Comparison of ENCODE assay signal across 16 cellular contexts in the genomic region with DNA sequence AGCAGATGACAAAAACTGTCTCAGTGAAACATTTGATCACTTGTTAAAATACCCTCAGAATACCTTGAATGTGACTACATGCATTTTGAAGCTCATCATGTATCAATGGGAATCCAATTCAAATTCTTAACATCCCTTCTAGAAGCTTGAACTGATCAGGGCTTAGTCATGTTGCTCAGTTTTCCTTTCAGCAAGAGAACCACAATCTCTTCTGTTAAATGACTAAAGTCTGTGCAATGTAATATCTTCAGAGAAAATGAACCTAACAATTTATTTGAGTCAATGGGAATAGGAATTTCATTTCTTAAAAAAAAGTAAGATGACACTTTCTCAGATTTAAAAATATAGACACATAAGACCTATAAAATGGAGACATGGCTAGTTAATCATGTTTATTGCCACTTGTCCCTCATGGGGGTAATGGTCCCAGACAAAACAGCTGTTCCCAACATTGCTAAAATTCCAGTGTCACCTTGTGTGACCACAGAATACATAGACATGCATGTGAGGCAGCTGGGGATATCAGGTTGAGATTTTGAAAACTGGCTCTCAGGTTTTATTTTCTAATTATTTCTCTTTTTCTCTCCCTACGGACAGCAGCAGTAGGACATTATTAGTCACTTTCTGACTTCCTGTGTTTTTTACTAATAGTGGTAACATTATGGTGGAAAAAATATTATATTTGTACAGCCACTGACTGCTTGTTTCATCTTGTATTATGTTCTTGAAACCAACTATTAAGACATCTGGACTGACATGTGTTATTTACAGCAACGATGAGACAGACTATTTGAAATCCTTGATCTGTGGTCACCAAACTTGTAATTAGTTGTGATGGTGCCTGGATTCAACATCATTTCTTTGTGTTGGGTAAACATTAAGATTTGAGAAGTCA.
DNase-seq lines count a peak whose midpoint lies in the region; ATAC-seq and TF ChIP-seq lines count a peak whose summit lies in the region.
"Had no signal": no experiment of that assay in that cellular context is flagged by ENCODE, and none has a peak within 500 bp of the region (broad histone marks: within the 10 kb centered on the region; RNA-seq: fewer than 3 reads in every experiment).

No MANE protein-coding gene starts in this region.

- dilution Hi-C loops in IMR-90 (cut with HindIII; ENCODE audit: low sequenced_read_pairs, unreplicated experiment): no loop called here

- H3K27me3 ChIP-seq in IMR-90 (ENCODE audit: control insufficient read depth, insufficient read depth, low read length): no peaks in the 10 kb centered on the region
- H3K27me3 ChIP-seq: breast epithelium, right atrium auricular region had no signal

- no peaks in the 10 kb centered on the region for H3K9me1 ChIP-seq in IMR-90 (ENCODE audit: insufficient read depth, low read length)

- POLR2A ChIA-PET in IMR-90 (lab: Charles Lee; ENCODE audit: unreplicated experiment): no interaction called here

- H3K23ac ChIP-seq in IMR-90 (ENCODE audit: low read depth, low read length): no peak overlapping the region

- H3K36me3 ChIP-seq in IMR-90 (ENCODE audit: control insufficient read depth, insufficient read depth, low read length): no peaks in the 10 kb centered on the region
- H3K36me3 ChIP-seq: breast epithelium, right atrium auricular region had no signal

- intact Hi-C loops in IMR-90 (cut with micrococcal nuclease): no loop called here

- H2AK9ac ChIP-seq in IMR-90 (replicated peaks; ENCODE audit: low read depth, low read length, poor library complexity): no peak overlapping the region

- no peak overlapping the region for H4K91ac ChIP-seq in IMR-90 (ENCODE audit: insufficient read depth, low read depth, low read length)

- no CpG with 5 or more reads among the region's 2 CpGs for WGBS in IMR-90 (ENCODE audit: extremely low coverage in 2 of 2, insufficient read length in 1 of 2), 2 experiments

- no peaks in the 10 kb centered on the region for H4K20me1 ChIP-seq in IMR-90 (ENCODE audit: insufficient read depth, low read length)

- H3K14ac ChIP-seq in IMR-90 (replicated peaks; ENCODE audit: low read depth, low read length): no peak overlapping the region

- in situ Hi-C loops in IMR-90 (cut with MboI; ENCODE audit: low sequenced_read_pairs): loop anchor here (10.0 to 25.0 kb wide), 2 partner anchors 273 to 366 kb away; no protein-coding TSS in a partner anchor

- BruUV-seq in IMR-90 (replicated peaks; lab: Mats Ljungman, UMichigan): no TSS peak

- no peak overlapping the region for H2BK120ac ChIP-seq in IMR-90 (ENCODE audit: low read depth, low read length)

- TF ChIP-seq POLR2A in IMR-90 (IDR thresholded peaks at IDR 0.05; ENCODE audit: low read depth, low read length): no peak

- no peak overlapping the region for H2BK15ac ChIP-seq in IMR-90 (ENCODE audit: low read depth, low read length)

- ATAC-seq in GM21786 (IDR thresholded peaks at IDR 0.05; ENCODE audit: unreplicated experiment) (peak; percentile 38), IMR-90 (ENCODE audit: low read depth) (no peak)
- ATAC-seq: effector memory CD8-positive, alpha-beta T cell; naive thymus-derived CD4-positive, alpha-beta T cell; Panc1; stimulated activated naive CD8-positive, alpha-beta T cell treated with anti-CD3 and anti-CD28 coated beads, Interleukin-15, Interleukin-2, amounts not matched to agents 100 U/mL and 50 U/mL, for 24 hours had no signal

- no peak overlapping the region for H3K56ac ChIP-seq in IMR-90 (ENCODE audit: extremely low read depth, insufficient read depth, low read length)

- H3K4ac ChIP-seq in IMR-90 (ENCODE audit: low read depth, low read length): no peak overlapping the region

- H2BK5ac ChIP-seq in IMR-90 (ENCODE audit: low read depth, low read length, poor library complexity, severe bottlenecking): no peak overlapping the region

- no peaks in the 10 kb centered on the region for H3K9me3 ChIP-seq in IMR-90 (ENCODE audit: control insufficient read depth, insufficient read depth, low read length)
- H3K9me3 ChIP-seq: breast epithelium, right atrium auricular region had no signal

- no peak overlapping the region for H4K5ac ChIP-seq in IMR-90 (ENCODE audit: low read depth, low read length)

- no peak for TF ChIP-seq CTCF in IMR-90 (conservative IDR thresholded peaks at IDR 0.05; ENCODE audit: low read depth, low read length)

- no peak overlapping the region for H3K18ac ChIP-seq in IMR-90 (ENCODE audit: low read depth, low read length)

- no peak overlapping the region for H2AK5ac ChIP-seq in IMR-90 (ENCODE audit: low read depth, low read length)

- H2BK20ac ChIP-seq in IMR-90 (ENCODE audit: low read depth, low read length): no peak overlapping the region

- no peak overlapping the region for H3K4me2 ChIP-seq in IMR-90 (ENCODE audit: low read depth, low read length)

- TF ChIP-seq RAD21 in IMR-90 (IDR thresholded peaks at IDR 0.05; ENCODE audit: low read length): no peak

- no peak overlapping the region for H3K4me3 ChIP-seq in IMR-90 (ENCODE audit: insufficient read depth, low read depth, low read length)
- H3K4me3 ChIP-seq: breast epithelium, right atrium auricular region had no signal

- H4K8ac ChIP-seq in IMR-90 (ENCODE audit: low read depth in 2 of 2, low read length in 2 of 2): no peak overlapping the region

- no peaks in the 10 kb centered on the region for H3K4me1 ChIP-seq in IMR-90 (ENCODE audit: control insufficient read depth, insufficient read depth, low read length)
- H3K4me1 ChIP-seq: breast epithelium, right atrium auricular region had no signal

- CTCF ChIA-PET in IMR-90 (lab: Yijun Ruan, JAX): no interaction called here

- no peak overlapping the region for H2AFZ ChIP-seq in IMR-90 (replicated peaks; ENCODE audit: low read length, poor library complexity)

- DNase-seq in ELR (ENCODE audit: low read depth) (peak; percentile 44), IMR-90 (peak; percentile 1), glomerular visceral epithelial cell (ENCODE audit: extremely low spot score) (peak; percentile 10), SHP77 treated with DMSO at 0.1 percent for 48 hours (lab: John Stamatoyannopoulos, UW) (no peak), NCI-H1930 (lab: John Stamatoyannopoulos, UW) (no peak), NCI-H526 (lab: John Stamatoyannopoulos, UW) (no peak), COLO668 (lab: John Stamatoyannopoulos, UW; ENCODE audit: unreplicated experiment) (no peak)
- DNase-seq: activated CD4-positive, alpha-beta memory T cell treated with anti-CD3 and anti-CD28 coated beads for 36 hours; effector memory CD8-positive, alpha-beta T cell; naive thymus-derived CD4-positive, alpha-beta T cell; stimulated activated CD4-positive, alpha-beta T cell treated with anti-CD3 and anti-CD28 coated beads, Interleukin-4, amount 100 ng/mL, for 4 hours; stimulated activated naive CD8-positive, alpha-beta T cell treated with anti-CD3 and anti-CD28 coated beads, Interleukin-15, Interleukin-2, amounts not matched to agents 100 U/mL and 50 U/mL, for 24 hours had no signal

- no peak overlapping the region for H3K27ac ChIP-seq in IMR-90 (ENCODE audit: insufficient read depth, low read length)
- H3K27ac ChIP-seq: breast epithelium, right atrium auricular region had no signal

- no peak overlapping the region for H3K9ac ChIP-seq in IMR-90 (ENCODE audit: low read depth, low read length)

- no peaks in the 10 kb centered on the region for H3K79me1 ChIP-seq in IMR-90 (ENCODE audit: low read depth in 1 of 2, low read length in 2 of 2)

TF ChIP-seq in IMR-90, 13 proteins besides CTCF, POLR2A, EP300 and RAD21:
- TF ChIP-seq, protein P1, sequence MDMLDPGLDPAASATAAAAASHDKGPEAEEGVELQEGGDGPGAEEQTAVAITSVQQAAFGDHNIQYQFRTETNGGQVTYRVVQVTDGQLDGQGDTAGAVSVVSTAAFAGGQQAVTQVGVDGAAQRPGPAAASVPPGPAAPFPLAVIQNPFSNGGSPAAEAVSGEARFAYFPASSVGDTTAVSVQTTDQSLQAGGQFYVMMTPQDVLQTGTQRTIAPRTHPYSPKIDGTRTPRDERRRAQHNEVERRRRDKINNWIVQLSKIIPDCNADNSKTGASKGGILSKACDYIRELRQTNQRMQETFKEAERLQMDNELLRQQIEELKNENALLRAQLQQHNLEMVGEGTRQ (IDR thresholded peaks at IDR 0.05; ENCODE audit: low read depth, low read length): no peak
- TF ChIP-seq MAFK (IDR thresholded peaks at IDR 0.05; ENCODE audit: low read depth, low read length) (no peak), MAZ (IDR thresholded peaks at IDR 0.05; ENCODE audit: borderline replicate concordance, low read depth, low read length) (no peak)

Comparison
In these comparisons a context has a peak if more than half of its experiments do, and no peak if none do; other contexts are left out.
1. DNase-seq: peak in ELR (single experiment), IMR-90 (single experiment) and glomerular visceral epithelial cell (single experiment); none in SHP77 treated with DMSO at 0.1 percent for 48 hours (single experiment), NCI-H1930 (0 of 2), NCI-H526 (0 of 2) and COLO668 (single experiment).